Comparison of ENCODE assay signal across 12 cellular contexts in genomic region chr11:69926376-69927050, GRCh38.
"Had no signal": no experiment of that assay in that cellular context is flagged by ENCODE, and none has a peak within 500 bp of the region (broad histone marks: within the 10 kb centered on the region; RNA-seq: fewer than 3 reads in every experiment).

No MANE protein-coding gene starts in this region.

- H3K27ac Mint-ChIP-seq: memory B cell had no signal

- H3K27ac ChIP-seq: cardiac muscle cell, esophagus squamous epithelium, ovary, tibial artery had no signal

- DNase-seq: activated CD4-positive, alpha-beta T cell treated with anti-CD3 and anti-CD28 coated beads, Interleukin-2, amount 50 U/mL, for 4 hours; activated gamma-delta T cell treated with Interleukin-2 at 50 U/mL for 16 hours; activated T-cell treated with anti-CD3 and anti-CD28 coated beads, Interleukin-2, amount 50 U/mL, for 1 hour; esophagus squamous epithelium; foreskin fibroblast; head of caudate nucleus had no signal

- H3K4me3 Mint-ChIP-seq: memory B cell, neural crest cell had no signal

- H3K4me1 Mint-ChIP-seq: neural crest cell had no signal

- H3K9me3 ChIP-seq: esophagus squamous epithelium, ovary, tibial artery had no signal

- ATAC-seq: activated CD4-positive, CD25-positive, alpha-beta regulatory T cell treated with anti-CD3 and anti-CD28 coated beads, Interleukin-2, amount 50 U/mL, for 24 hours had no signal

- H3K36me3 Mint-ChIP-seq: memory B cell had no signal

- H3K36me3 ChIP-seq: cardiac muscle cell, esophagus squamous epithelium, ovary, tibial artery had no signal

- H3K9me3 Mint-ChIP-seq: memory B cell, neural crest cell had no signal

- H3K4me3 ChIP-seq: cardiac muscle cell, esophagus squamous epithelium, ovary, tibial artery had no signal

- H3K27me3 ChIP-seq: cardiac muscle cell, ovary, tibial artery had no signal
